1 cellular context compared by ENCODE assay signal in the genomic region with DNA sequence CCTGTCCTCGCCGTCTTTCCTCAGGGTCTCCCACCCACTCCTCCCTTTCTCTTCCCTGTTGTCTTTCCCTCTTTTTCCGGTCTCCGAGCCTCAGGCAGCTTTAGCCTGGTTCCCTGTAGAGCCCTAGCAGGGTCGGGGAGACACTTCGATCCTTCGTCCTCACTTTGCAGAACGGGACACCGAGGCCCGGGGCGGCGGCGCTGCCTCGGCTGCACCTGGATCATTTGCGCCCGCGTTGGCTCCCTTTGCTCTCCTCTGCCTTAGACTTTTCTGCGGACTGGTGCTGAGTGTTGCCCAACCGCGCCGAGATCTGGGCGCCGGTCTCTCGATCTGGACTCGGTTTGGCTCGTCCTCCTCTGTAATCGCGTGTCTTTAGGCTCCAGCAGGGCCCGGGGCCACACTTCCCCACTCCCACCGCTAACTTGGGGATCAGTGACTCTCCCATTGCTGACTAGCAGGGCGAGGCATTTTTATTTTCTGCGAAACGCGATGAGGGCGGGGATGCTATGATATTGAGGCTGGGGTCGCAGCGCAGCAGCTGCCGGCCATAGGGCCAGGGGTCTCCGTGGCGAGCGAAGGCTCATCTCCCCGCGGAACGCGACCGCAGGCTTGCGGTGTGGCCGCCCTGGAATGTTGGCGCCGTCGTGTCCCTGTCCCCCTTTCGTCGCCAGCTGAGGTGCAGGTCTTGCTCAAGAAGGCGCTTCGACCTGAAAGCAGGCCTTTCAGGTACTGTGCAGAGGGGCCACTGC.
TF ChIP-seq lines count a peak whose summit lies in the region.

No MANE protein-coding gene starts in this region.

TF ChIP-seq in GM23338, 12 proteins besides CTCF, POLR2A, EP300 and RAD21 (continued from another document):
- TF ChIP-seq, protein P1, sequence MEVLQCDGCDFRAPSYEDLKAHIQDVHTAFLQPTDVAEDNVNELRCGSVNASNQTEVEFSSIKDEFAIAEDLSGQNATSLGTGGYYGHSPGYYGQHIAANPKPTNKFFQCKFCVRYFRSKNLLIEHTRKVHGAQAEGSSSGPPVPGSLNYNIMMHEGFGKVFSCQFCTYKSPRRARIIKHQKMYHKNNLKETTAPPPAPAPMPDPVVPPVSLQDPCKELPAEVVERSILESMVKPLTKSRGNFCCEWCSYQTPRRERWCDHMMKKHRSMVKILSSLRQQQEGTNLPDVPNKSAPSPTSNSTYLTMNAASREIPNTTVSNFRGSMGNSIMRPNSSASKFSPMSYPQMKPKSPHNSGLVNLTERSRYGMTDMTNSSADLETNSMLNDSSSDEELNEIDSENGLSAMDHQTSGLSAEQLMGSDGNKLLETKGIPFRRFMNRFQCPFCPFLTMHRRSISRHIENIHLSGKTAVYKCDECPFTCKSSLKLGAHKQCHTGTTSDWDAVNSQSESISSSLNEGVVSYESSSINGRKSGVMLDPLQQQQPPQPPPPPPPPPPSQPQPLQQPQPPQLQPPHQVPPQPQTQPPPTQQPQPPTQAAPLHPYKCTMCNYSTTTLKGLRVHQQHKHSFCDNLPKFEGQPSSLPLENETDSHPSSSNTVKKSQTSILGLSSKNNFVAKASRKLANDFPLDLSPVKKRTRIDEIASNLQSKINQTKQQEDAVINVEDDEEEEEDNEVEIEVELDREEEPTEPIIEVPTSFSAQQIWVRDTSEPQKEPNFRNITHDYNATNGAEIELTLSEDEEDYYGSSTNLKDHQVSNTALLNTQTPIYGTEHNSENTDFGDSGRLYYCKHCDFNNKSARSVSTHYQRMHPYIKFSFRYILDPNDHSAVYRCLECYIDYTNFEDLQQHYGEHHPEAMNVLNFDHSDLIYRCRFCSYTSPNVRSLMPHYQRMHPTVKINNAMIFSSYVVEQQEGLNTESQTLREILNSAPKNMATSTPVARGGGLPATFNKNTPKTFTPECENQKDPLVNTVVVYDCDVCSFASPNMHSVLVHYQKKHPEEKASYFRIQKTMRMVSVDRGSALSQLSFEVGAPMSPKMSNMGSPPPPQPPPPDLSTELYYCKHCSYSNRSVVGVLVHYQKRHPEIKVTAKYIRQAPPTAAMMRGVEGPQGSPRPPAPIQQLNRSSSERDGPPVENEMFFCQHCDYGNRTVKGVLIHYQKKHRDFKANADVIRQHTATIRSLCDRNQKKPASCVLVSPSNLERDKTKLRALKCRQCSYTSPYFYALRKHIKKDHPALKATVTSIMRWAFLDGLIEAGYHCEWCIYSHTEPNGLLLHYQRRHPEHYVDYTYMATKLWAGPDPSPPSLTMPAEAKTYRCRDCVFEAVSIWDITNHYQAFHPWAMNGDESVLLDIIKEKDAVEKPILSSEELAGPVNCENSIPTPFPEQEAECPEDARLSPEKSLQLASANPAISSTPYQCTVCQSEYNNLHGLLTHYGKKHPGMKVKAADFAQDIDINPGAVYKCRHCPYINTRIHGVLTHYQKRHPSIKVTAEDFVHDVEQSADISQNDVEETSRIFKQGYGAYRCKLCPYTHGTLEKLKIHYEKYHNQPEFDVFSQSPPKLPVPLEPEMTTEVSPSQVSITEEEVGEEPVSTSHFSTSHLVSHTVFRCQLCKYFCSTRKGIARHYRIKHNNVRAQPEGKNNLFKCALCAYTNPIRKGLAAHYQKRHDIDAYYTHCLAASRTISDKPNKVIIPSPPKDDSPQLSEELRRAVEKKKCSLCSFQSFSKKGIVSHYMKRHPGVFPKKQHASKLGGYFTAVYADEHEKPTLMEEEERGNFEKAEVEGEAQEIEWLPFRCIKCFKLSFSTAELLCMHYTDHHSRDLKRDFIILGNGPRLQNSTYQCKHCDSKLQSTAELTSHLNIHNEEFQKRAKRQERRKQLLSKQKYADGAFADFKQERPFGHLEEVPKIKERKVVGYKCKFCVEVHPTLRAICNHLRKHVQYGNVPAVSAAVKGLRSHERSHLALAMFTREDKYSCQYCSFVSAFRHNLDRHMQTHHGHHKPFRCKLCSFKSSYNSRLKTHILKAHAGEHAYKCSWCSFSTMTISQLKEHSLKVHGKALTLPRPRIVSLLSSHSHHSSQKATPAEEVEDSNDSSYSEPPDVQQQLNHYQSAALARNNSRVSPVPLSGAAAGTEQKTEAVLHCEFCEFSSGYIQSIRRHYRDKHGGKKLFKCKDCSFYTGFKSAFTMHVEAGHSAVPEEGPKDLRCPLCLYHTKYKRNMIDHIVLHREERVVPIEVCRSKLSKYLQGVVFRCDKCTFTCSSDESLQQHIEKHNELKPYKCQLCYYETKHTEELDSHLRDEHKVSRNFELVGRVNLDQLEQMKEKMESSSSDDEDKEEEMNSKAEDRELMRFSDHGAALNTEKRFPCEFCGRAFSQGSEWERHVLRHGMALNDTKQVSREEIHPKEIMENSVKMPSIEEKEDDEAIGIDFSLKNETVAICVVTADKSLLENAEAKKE (CRISPR knock-in tag; IDR thresholded peaks at IDR 0.05): no peak
- TF ChIP-seq EZH2 (IDR thresholded peaks at IDR 0.05; ENCODE audit: low read depth, unreplicated experiment): peak; percentile 44
- no peak for TF ChIP-seq ZNF114 (CRISPR knock-in tag; IDR thresholded peaks at IDR 0.05)
- no peak for TF ChIP-seq NANOG (IDR thresholded peaks at IDR 0.05; ENCODE audit: borderline replicate concordance)
TF ChIP-seq in GM23338: peak in this region for 1.
